In genomic region chr1:233721003-233721595, GRCh38 we compare ENCODE assay signal across 12 cellular contexts.
DNase-seq lines count a peak whose midpoint lies in the region; ATAC-seq and TF ChIP-seq lines count a peak whose summit lies in the region.
"Had no signal": no experiment of that assay in that cellular context is flagged by ENCODE, and none has a peak within 500 bp of the region (broad histone marks: within the 10 kb centered on the region; RNA-seq: fewer than 3 reads in every experiment).

No MANE protein-coding gene starts in this region.

- no peaks in the 10 kb centered on the region for H3K27me3 ChIP-seq in mammary epithelial cell (ENCODE audit: insufficient read depth, low read length)
- H3K27me3 ChIP-seq in sigmoid colon, result no peaks in the 10 kb centered on the region
- H3K27me3 ChIP-seq: tibial nerve had no signal

- no peak overlapping the region for H3K4me2 ChIP-seq in mammary epithelial cell (ENCODE audit: insufficient read depth, low read depth, low read length)

- no peak overlapping the region for H2AFZ ChIP-seq in mammary epithelial cell (ENCODE audit: low read depth, low read length)

- H3K79me2 ChIP-seq in mammary epithelial cell (ENCODE audit: insufficient read depth, low read length), result no peaks in the 10 kb centered on the region

- no peak for TF ChIP-seq EP300 in sigmoid colon (IDR thresholded peaks at IDR 0.05)

- in situ Hi-C loops in mammary epithelial cell (cut with MboI; ENCODE audit: low sequenced_read_pairs in 2 of 2), result no loop called here

- H3K27ac Mint-ChIP-seq in activated CD4-positive, alpha-beta T cell treated with anti-CD3 and anti-CD28 coated beads, Interleukin-2, amount 10 ng/mL, durations not matched to agents 24 days and 14 days, result no peak overlapping the region
- H3K27ac Mint-ChIP-seq in stimulated activated effector memory CD8-positive, alpha-beta T cell treated with anti-CD3 and anti-CD28 coated beads, Interleukin-12 subunit alpha, Interleukin-12 subunit beta, amount 100 ng/mL, for 72 hours, result no peak overlapping the region
- H3K27ac Mint-ChIP-seq: activated B cell treated with CpG ODN at 0.5 μM for 24 hours, memory B cell had no signal

- 0% methylated on average over 4 of the region's 4 CpGs for WGBS in mammary epithelial cell (ENCODE audit: low coverage, missing lambda C conversion rate)
- WGBS in sigmoid colon, 2 donors, result 48 to 51% methylated on average over 4 of the region's 4 CpGs

- no peaks in the 10 kb centered on the region for H3K9me3 ChIP-seq in mammary epithelial cell (replicated peaks; ENCODE audit: insufficient read depth, low read length)
- peaks cover 0 to 9% (median 0%) of the 10 kb centered on the region in 4 donors for H3K9me3 ChIP-seq in sigmoid colon

- H4K20me1 ChIP-seq in mammary epithelial cell (ENCODE audit: insufficient read depth, low read length), result no peaks in the 10 kb centered on the region

- no peak overlapping the region for H3K9ac ChIP-seq in mammary epithelial cell (ENCODE audit: insufficient read depth, low read length)

- peak; percentile 20 for DNase-seq in activated CD4-positive, alpha-beta T cell treated with anti-CD3 and anti-CD28 coated beads, Interleukin-2, amount 10 ng/mL, durations not matched to agents 24 days and 14 days
- no peak for DNase-seq in activated CD4-positive, alpha-beta T cell treated with anti-CD3 and anti-CD28 coated beads for 4 hours
- peak; percentile 51 for DNase-seq in M059J (ENCODE audit: low read depth)
- peak; percentile 34 for DNase-seq in mammary epithelial cell
- DNase-seq in stimulated activated effector memory CD8-positive, alpha-beta T cell treated with anti-CD3 and anti-CD28 coated beads, Interleukin-12 subunit alpha, Interleukin-12 subunit beta, amount 100 ng/mL, for 72 hours (ENCODE audit: low spot score in 2 of 2), result no peak
- DNase-seq in NCI-H82 (lab: John Stamatoyannopoulos, UW), result no peak
- DNase-seq in sigmoid colon, result no peak
- DNase-seq: activated B cell treated with CpG ODN at 0.5 μM for 24 hours, Karpas-422 had no signal

- no peak overlapping the region for H3K4me3 ChIP-seq in mammary epithelial cell (replicated peaks in 1 of 3; ENCODE audit: insufficient read depth in 1 of 3, low read depth in 2 of 3, low read length in 3 of 3)
- no peak overlapping the region for H3K4me3 ChIP-seq in sigmoid colon
- H3K4me3 ChIP-seq: tibial nerve had no signal

- intact Hi-C loops in activated CD4-positive, alpha-beta T cell treated with anti-CD3 and anti-CD28 coated beads, Interleukin-2, amount 10 ng/mL, durations not matched to agents 24 days and 14 days (cut with micrococcal nuclease), result no loop called here
- intact Hi-C loops in mammary epithelial cell (cut with micrococcal nuclease) (no loop called here), sigmoid colon (cut with DNase I) (no loop called here)

- peak; percentile 64 for ATAC-seq in stimulated activated effector memory CD8-positive, alpha-beta T cell treated with anti-CD3 and anti-CD28 coated beads, Interleukin-12 subunit alpha, Interleukin-12 subunit beta, amount 100 ng/mL, for 72 hours
- no peak for ATAC-seq in GM21723 (IDR thresholded peaks at IDR 0.05; ENCODE audit: unreplicated experiment)

- TF ChIP-seq CTCF in mammary epithelial cell (conservative IDR thresholded peaks at IDR 0.05 in 1 of 2, IDR thresholded peaks at IDR 0.05 in 1 of 2; ENCODE audit: extremely low read depth in 1 of 2, insufficient read depth in 1 of 2, low read depth in 1 of 2, low read length in 2 of 2) (no peak), sigmoid colon (IDR thresholded peaks at IDR 0.05) (no peak)

- H3K36me3 ChIP-seq in mammary epithelial cell (ENCODE audit: insufficient read depth, low read length) (no peaks in the 10 kb centered on the region), sigmoid colon (no peaks in the 10 kb centered on the region)
- H3K36me3 ChIP-seq: tibial nerve had no signal

- BruUV-seq in mammary epithelial cell (replicated peaks; lab: Mats Ljungman, UMichigan), result no TSS peak

- H3K4me1 Mint-ChIP-seq in activated CD4-positive, alpha-beta T cell treated with anti-CD3 and anti-CD28 coated beads, Interleukin-2, amount 10 ng/mL, durations not matched to agents 24 days and 14 days, result no peaks in the 10 kb centered on the region
- H3K4me1 Mint-ChIP-seq in stimulated activated effector memory CD8-positive, alpha-beta T cell treated with anti-CD3 and anti-CD28 coated beads, Interleukin-12 subunit alpha, Interleukin-12 subunit beta, amount 100 ng/mL, for 72 hours, result no peaks in the 10 kb centered on the region
- H3K4me1 Mint-ChIP-seq: activated B cell treated with CpG ODN at 0.5 μM for 24 hours had no signal

- H3K27me3 Mint-ChIP-seq in activated CD4-positive, alpha-beta T cell treated with anti-CD3 and anti-CD28 coated beads, Interleukin-2, amount 10 ng/mL, durations not matched to agents 24 days and 14 days, result peaks cover 2% of the 10 kb centered on the region
- H3K27me3 Mint-ChIP-seq: memory B cell had no signal

- H3K4me3 Mint-ChIP-seq in activated CD4-positive, alpha-beta T cell treated with anti-CD3 and anti-CD28 coated beads, Interleukin-2, amount 10 ng/mL, durations not matched to agents 24 days and 14 days, result no peak overlapping the region
- H3K4me3 Mint-ChIP-seq in stimulated activated effector memory CD8-positive, alpha-beta T cell treated with anti-CD3 and anti-CD28 coated beads, Interleukin-12 subunit alpha, Interleukin-12 subunit beta, amount 100 ng/mL, for 72 hours, result no peak overlapping the region
- H3K4me3 Mint-ChIP-seq: activated B cell treated with CpG ODN at 0.5 μM for 24 hours, memory B cell had no signal

- dilution Hi-C loops in mammary epithelial cell (cut with HindIII; ENCODE audit: low sequenced_read_pairs), result no loop called here

- CTCF ChIA-PET in mammary epithelial cell (lab: Charles Lee; ENCODE audit: low non-redundant PET), result no interaction called here

- no peaks in the 10 kb centered on the region for H3K36me3 Mint-ChIP-seq in activated CD4-positive, alpha-beta T cell treated with anti-CD3 and anti-CD28 coated beads, Interleukin-2, amount 10 ng/mL, durations not matched to agents 24 days and 14 days (ENCODE audit: low read depth)
- no peaks in the 10 kb centered on the region for H3K36me3 Mint-ChIP-seq in stimulated activated effector memory CD8-positive, alpha-beta T cell treated with anti-CD3 and anti-CD28 coated beads, Interleukin-12 subunit alpha, Interleukin-12 subunit beta, amount 100 ng/mL, for 72 hours
- H3K36me3 Mint-ChIP-seq: memory B cell had no signal

- H3K9me3 Mint-ChIP-seq in activated CD4-positive, alpha-beta T cell treated with anti-CD3 and anti-CD28 coated beads, Interleukin-2, amount 10 ng/mL, durations not matched to agents 24 days and 14 days, result no peaks in the 10 kb centered on the region
- H3K9me3 Mint-ChIP-seq in stimulated activated effector memory CD8-positive, alpha-beta T cell treated with anti-CD3 and anti-CD28 coated beads, Interleukin-12 subunit alpha, Interleukin-12 subunit beta, amount 100 ng/mL, for 72 hours, result no peaks in the 10 kb centered on the region
- H3K9me3 Mint-ChIP-seq: activated B cell treated with CpG ODN at 0.5 μM for 24 hours, memory B cell had no signal

- no peak overlapping the region for H3K27ac ChIP-seq in mammary epithelial cell (ENCODE audit: insufficient read depth, low read depth, low read length)
- H3K27ac ChIP-seq in sigmoid colon, result no peak overlapping the region
- H3K27ac ChIP-seq: tibial nerve had no signal

- TF ChIP-seq POLR2A in sigmoid colon (IDR thresholded peaks at IDR 0.05), result no peak

- peaks cover 11% of the 10 kb centered on the region for H3K4me1 ChIP-seq in mammary epithelial cell (ENCODE audit: insufficient read depth, low read length)
- H3K4me1 ChIP-seq in sigmoid colon, result no peaks in the 10 kb centered on the region
- H3K4me1 ChIP-seq: tibial nerve had no signal

Comparison
In these comparisons a context has a peak if more than half of its experiments do, and no peak if none do; other contexts are left out.
1. DNase-seq: peak in activated CD4-positive, alpha-beta T cell treated with anti-CD3 and anti-CD28 coated beads, Interleukin-2, amount 10 ng/mL, durations not matched to agents 24 days and 14 days (single experiment), M059J (single experiment) and mammary epithelial cell (single experiment); none in activated CD4-positive, alpha-beta T cell treated with anti-CD3 and anti-CD28 coated beads for 4 hours (0 of 2), stimulated activated effector memory CD8-positive, alpha-beta T cell treated with anti-CD3 and anti-CD28 coated beads, Interleukin-12 subunit alpha, Interleukin-12 subunit beta, amount 100 ng/mL, for 72 hours (0 of 2), NCI-H82 (single experiment) and sigmoid colon (single experiment).